Comparison of ENCODE assay signal across 22 cellular contexts in genomic region chr4:121464854-121465253, GRCh38.
A peak's percentile ranks its signal among the peaks of the same experiment; 100 is the strongest.
DNase-seq lines count a peak whose midpoint lies in the region; ATAC-seq, FAIRE-seq and TF ChIP-seq lines count a peak whose summit lies in the region.
"Had no signal": no experiment of that assay in that cellular context is flagged by ENCODE, and none has a peak within 500 bp of the region (broad histone marks: within the 10 kb centered on the region; RNA-seq: fewer than 3 reads in every experiment).

No MANE protein-coding gene starts in this region.

- WGBS in endodermal cell (ENCODE audit: insufficient coverage in 1 of 2, insufficient read length in 1 of 2), 2 experiments, result 88% methylated on average over 2 of the region's 2 CpGs; no CpG with 5 or more reads in 1 of the 2 experiments

- H3K9ac ChIP-seq in endodermal cell (ENCODE audit: extremely low read depth, low read length, poor library complexity, severe bottlenecking), result no peak overlapping the region

- H3K4me1 ChIP-seq in endodermal cell (ENCODE audit: control insufficient read depth, insufficient read depth, low read length), result peaks cover 12% of the 10 kb centered on the region
- H3K4me1 ChIP-seq in CD8-positive, alpha-beta memory T cell (ENCODE audit: insufficient read depth, low read length), result no peaks in the 10 kb centered on the region

- no peaks in the 10 kb centered on the region for H3K27me3 ChIP-seq in endodermal cell (ENCODE audit: control insufficient read depth, insufficient read depth, low read length, poor library complexity, severe bottlenecking)
- no peaks in the 10 kb centered on the region for H3K27me3 ChIP-seq in CD8-positive, alpha-beta memory T cell (ENCODE audit: insufficient read depth, low read length, poor library complexity, severe bottlenecking)
- H3K27me3 ChIP-seq: neutrophil had no signal

- POLR2A ChIA-PET in CD8-positive, alpha-beta memory T cell (lab: Charles Lee), result no interaction called here

- peak; percentile 36 for ATAC-seq in GM18498 (IDR thresholded peaks at IDR 0.05; ENCODE audit: unreplicated experiment)
- peak; percentile 43 for ATAC-seq in HG03135 (IDR thresholded peaks at IDR 0.05; ENCODE audit: unreplicated experiment)
- ATAC-seq: CD8-positive, alpha-beta T cell; K562; left cardiac atrium had no signal

- CTCF ChIA-PET in CD8-positive, alpha-beta memory T cell (lab: Charles Lee), result no interaction called here

- no peak for FAIRE-seq in GM19239 (lab: Jason Lieb, UNC)
- FAIRE-seq: K562, TTC549 had no signal

- H3K4me1 Mint-ChIP-seq in endodermal cell (peaks cover 27% of the 10 kb centered on the region), neural crest cell (peaks cover 3% of the 10 kb centered on the region)
- H3K4me1 Mint-ChIP-seq in CD8-positive, alpha-beta memory T cell, result peaks cover 0 to 3% (median 3%) of the 10 kb centered on the region in 3 donors

- H3K4me3 Mint-ChIP-seq in endodermal cell (no peak overlapping the region), neural crest cell (no peak overlapping the region)
- H3K4me3 Mint-ChIP-seq in CD8-positive, alpha-beta memory T cell, result no peak overlapping the region
- H3K4me3 Mint-ChIP-seq: CD8-positive, alpha-beta T cell had no signal

- no peak overlapping the region for H3K27ac ChIP-seq in endodermal cell (ENCODE audit: low read depth, low read length)
- no peak overlapping the region for H3K27ac ChIP-seq in CD8-positive, alpha-beta memory T cell (ENCODE audit: low read depth, low read length)
- H3K27ac ChIP-seq: HL-60, neutrophil had no signal

- peaks cover 2% of the 10 kb centered on the region for H3K27me3 Mint-ChIP-seq in endodermal cell (ENCODE audit: insufficient read depth)
- H3K27me3 Mint-ChIP-seq in neural crest cell (ENCODE audit: low read depth), result no peaks in the 10 kb centered on the region
- peaks cover 15 to 46% of the 10 kb centered on the region in 2 donors for H3K27me3 Mint-ChIP-seq in CD8-positive, alpha-beta memory T cell

- H3K9me3 Mint-ChIP-seq in endodermal cell (peaks cover 26% of the 10 kb centered on the region), neural crest cell (peaks cover 8% of the 10 kb centered on the region)
- H3K9me3 Mint-ChIP-seq in CD8-positive, alpha-beta memory T cell, result peaks cover 16 to 23% (median 20%) of the 10 kb centered on the region in 5 donors

- DNase-seq in endodermal cell (no peak), neural crest cell (ENCODE audit: low read depth, low spot score) (no peak), DMS114 treated with DMSO at 0.1 percent for 48 hours (lab: John Stamatoyannopoulos, UW; ENCODE audit: unreplicated experiment) (no peak), GM19239 (ENCODE audit: insufficient read length, low spot score) (no peak)
- DNase-seq in CD8-positive, alpha-beta memory T cell, result no peak
- DNase-seq: activated CD4-positive, alpha-beta T cell treated with anti-CD3 and anti-CD28 coated beads for 4 hours; activated effector memory CD4-positive, alpha-beta T cell treated with anti-CD3 and anti-CD28 coated beads, Interleukin-2, amount 50 U/mL, for 16 hours; CD8-positive, alpha-beta T cell; cortex of kidney; DMS79 treated with DMSO at 0.1 percent for 48 hours; foreskin melanocyte; left cardiac atrium; NCI-H2029 treated with DMSO at 0.1 percent for 48 hours; NCI-H446 treated with DMSO at 0.1 percent for 48 hours; retina; SW 1271 had no signal

- H3K36me3 Mint-ChIP-seq in endodermal cell (ENCODE audit: low read depth), result peaks cover 6% of the 10 kb centered on the region
- H3K36me3 Mint-ChIP-seq in neural crest cell (ENCODE audit: low read depth), result peaks cover 4% of the 10 kb centered on the region
- peaks cover 0 to 13% (median 0%) of the 10 kb centered on the region in 3 donors for H3K36me3 Mint-ChIP-seq in CD8-positive, alpha-beta memory T cell
- H3K36me3 Mint-ChIP-seq: CD8-positive, alpha-beta T cell had no signal

- H3K4me3 ChIP-seq in endodermal cell (ENCODE audit: low read length), result no peak overlapping the region
- H3K4me3 ChIP-seq in CD8-positive, alpha-beta memory T cell (ENCODE audit: low read length), result no peak overlapping the region
- H3K4me3 ChIP-seq: K562 had no signal

- H3K9me3 ChIP-seq in endodermal cell (ENCODE audit: control insufficient read depth, low read length), result peaks cover 27% of the 10 kb centered on the region
- H3K9me3 ChIP-seq in CD8-positive, alpha-beta memory T cell (ENCODE audit: low read length), result no peaks in the 10 kb centered on the region
- H3K9me3 ChIP-seq: neutrophil had no signal

- TF ChIP-seq CTCF in endodermal cell (conservative IDR thresholded peaks at IDR 0.05), result peak; percentile 62
- TF ChIP-seq CTCF in neural crest cell (conservative IDR thresholded peaks at IDR 0.05), result peak; percentile 23

- H3K27ac Mint-ChIP-seq in endodermal cell (no peak overlapping the region), neural crest cell (ENCODE audit: unreplicated experiment) (no peak overlapping the region)
- no peak overlapping the region for H3K27ac Mint-ChIP-seq in CD8-positive, alpha-beta memory T cell
- H3K27ac Mint-ChIP-seq: CD8-positive, alpha-beta T cell had no signal

- H3K36me3 ChIP-seq in endodermal cell (ENCODE audit: control insufficient read depth, insufficient read depth, low read length), result no peaks in the 10 kb centered on the region
- no peaks in the 10 kb centered on the region for H3K36me3 ChIP-seq in CD8-positive, alpha-beta memory T cell (ENCODE audit: insufficient read depth, low read length)
- H3K36me3 ChIP-seq: neutrophil had no signal
